22 cellular contexts compared by ENCODE assay signal in genomic region chr2:183950673-183951072, GRCh38.
A peak's percentile ranks its signal among the peaks of the same experiment; 100 is the strongest.
DNase-seq lines count a peak whose midpoint lies in the region; ATAC-seq and TF ChIP-seq lines count a peak whose summit lies in the region.
"Had no signal": no experiment of that assay in that cellular context is flagged by ENCODE, and none has a peak within 500 bp of the region (broad histone marks: within the 10 kb centered on the region; RNA-seq: fewer than 3 reads in every experiment).

No MANE protein-coding gene starts in this region.

- TF ChIP-seq CTCF in astrocyte of the spinal cord (IDR thresholded peaks at IDR 0.05; ENCODE audit: low read depth, low read length), result no peak

- no peak overlapping the region for H3K4me3 ChIP-seq in astrocyte of the spinal cord (ENCODE audit: low read depth, low read length)
- no peak overlapping the region for H3K4me3 ChIP-seq in skeletal muscle cell (ENCODE audit: low read depth, low read length)
- H3K4me3 ChIP-seq: BLaER1, breast epithelium, heart right ventricle, left lung had no signal

- in situ Hi-C loops in astrocyte of the spinal cord (cut with HindIII; ENCODE audit: low sequenced_read_pairs), result no loop called here

- DNase-seq in NCI-H345 (lab: John Stamatoyannopoulos, UW) (peak; percentile 4), NCI-H345 treated with DMSO at 0.1 percent for 48 hours (lab: John Stamatoyannopoulos, UW; ENCODE audit: unreplicated experiment) (no peak), NCI-H2081 treated with DMSO at 0.1 percent for 48 hours (lab: John Stamatoyannopoulos, UW) (peak; percentile 19), astrocyte of the spinal cord (ENCODE audit: low read depth, low spot score) (peak; percentile 7), skeletal muscle cell (ENCODE audit: low read depth) (peak; percentile 15), T-helper 1 cell (no peak)
- DNase-seq: 8988T; activated CD4-positive, alpha-beta T cell treated with anti-CD3 and anti-CD28 coated beads, Interleukin-2, amount 50 U/mL, for 4 hours; activated effector memory CD4-positive, alpha-beta T cell treated with anti-CD3 and anti-CD28 coated beads, Interleukin-2, amount 50 U/mL, for 16 hours; activated naive CD8-positive, alpha-beta T cell treated with anti-CD3 and anti-CD28 coated beads, Interleukin-2, amount 50 U/mL, for 24 hours; Calu3; heart right ventricle; KG1; left lung; MV-4-11; NK-92 treated with Interleukin-12 subunit alpha and Interleukin-12 subunit beta, amount 100 ng/mL, for 24 hours; stimulated activated CD8-positive, alpha-beta memory T cell treated with anti-CD3 and anti-CD28 coated beads, Interleukin-4, amount 100 ng/mL, for 48 hours had no signal

- ATAC-seq in HG03354 (IDR thresholded peaks at IDR 0.05; ENCODE audit: poor library complexity, severe bottlenecking, unreplicated experiment), result no peak
- ATAC-seq in GM21360 (IDR thresholded peaks at IDR 0.05; ENCODE audit: unreplicated experiment), result no peak
- ATAC-seq: activated naive CD8-positive, alpha-beta T cell treated with anti-CD3 and anti-CD28 coated beads, Interleukin-2, amount 50 U/mL, for 24 hours; heart right ventricle; left lung; WTC11 had no signal

Comparison
In these comparisons a context has a peak if more than half of its experiments do, and no peak if none do; other contexts are left out.
1. DNase-seq: peak in NCI-H345 (single experiment), NCI-H2081 treated with DMSO at 0.1 percent for 48 hours (single experiment), astrocyte of the spinal cord (single experiment) and skeletal muscle cell (single experiment); none in NCI-H345 treated with DMSO at 0.1 percent for 48 hours (single experiment) and T-helper 1 cell (0 of 5).